Comparison of ENCODE assay signal across 8 cellular contexts in genomic region chr9:99906403-99907207, GRCh38. TPM values are rescaled to one million over a fixed set of nuclear protein-coding genes. Genes with fewer than 3 reads are reported as not detected.
DNase-seq lines count a peak whose midpoint lies in the region; TF ChIP-seq lines count a peak whose summit lies in the region.

Gene STX17, plus strand, starts transcription at chr9:99906654. Its CDS starts 8,586 bp downstream, at chr9:99915240.

- no peaks in the 10 kb centered on the region for H3K9me2 ChIP-seq in GM23248 (ENCODE audit: insufficient read depth)

- in situ Hi-C loops in GM23248 (cut with MboI), result no loop called here

- DNase-seq in EL (peak; percentile 80), GM23248 (peak; percentile 86), Kasumi-1 (lab: John Stamatoyannopoulos, UW) (peak; percentile 65 to 83), SJSA1 (ENCODE audit: low read depth in 1 of 2, low spot score in 2 of 2) (peak; percentile 66 to 90), germinal center (ENCODE audit: low spot score) (peak; percentile 94), occipital lobe (lab: John Stamatoyannopoulos, UW) (peak; percentile 77), suprapubic skin (ENCODE audit: low spot score in 2 of 2) (peak; percentile 81 to 87)
- DNase-seq in activated naive CD4-positive, alpha-beta T cell treated with anti-CD3 and anti-CD28 coated beads for 36 hours, result peak; percentile 75

- H3K4me3 ChIP-seq in GM23248, result peak within 1 kb of the TSS; percentile 78
- peak within 1 kb of the TSS; percentile 98 for H3K4me3 ChIP-seq in SJSA1
- H3K4me3 ChIP-seq in suprapubic skin, result peak within 1 kb of the TSS; percentile 71

- peaks cover 43% of the 10 kb centered on the region for H3K79me2 ChIP-seq in GM23248 (ENCODE audit: insufficient read depth)

- H3K27me3 Mint-ChIP-seq in activated naive CD4-positive, alpha-beta T cell treated with anti-CD3 and anti-CD28 coated beads for 36 hours (ENCODE audit: low read depth), result no peaks in the 10 kb centered on the region

- peak within 1 kb of the TSS; percentile 91 for H2AFZ ChIP-seq in GM23248

- peaks cover 22% of the 10 kb centered on the region for H3K4me1 Mint-ChIP-seq in activated naive CD4-positive, alpha-beta T cell treated with anti-CD3 and anti-CD28 coated beads for 36 hours (ENCODE audit: low read depth)

- peaks cover 9% of the 10 kb centered on the region for H3F3A ChIP-seq in GM23248 (ENCODE audit: insufficient read depth)

- peak within 1 kb of the TSS; percentile 58 for H3K27ac ChIP-seq in GM23248
- H3K27ac ChIP-seq in SJSA1, result peak within 1 kb of the TSS; percentile 96
- H3K27ac ChIP-seq in suprapubic skin, result peak within 1 kb of the TSS; percentile 99

- H3K4me2 ChIP-seq in GM23248 (ENCODE audit: unreplicated experiment), result peak within 1 kb of the TSS; percentile 83

- H3K27me3 ChIP-seq in GM23248 (replicated peaks; ENCODE audit: insufficient read depth) (no peaks in the 10 kb centered on the region), SJSA1 (replicated peaks) (no peaks in the 10 kb centered on the region), suprapubic skin (no peaks in the 10 kb centered on the region)

- no peak for TF ChIP-seq CTCF in suprapubic skin (IDR thresholded peaks at IDR 0.05)

- WGBS in GM23248 (ENCODE audit: low coverage in 1 of 2, low lambda C conversion rate in 2 of 2, missing lambda C conversion rate in 2 of 2), 2 experiments, result 1% methylated on average over 41 to 62 of the region's 76 CpGs
- 0% methylated on average over 37 of the region's 76 CpGs for WGBS in suprapubic skin

- no peaks in the 10 kb centered on the region for H4K20me1 ChIP-seq in GM23248 (ENCODE audit: insufficient read depth)

- peak within 1 kb of the TSS; percentile 95 for H3K27ac Mint-ChIP-seq in activated naive CD4-positive, alpha-beta T cell treated with anti-CD3 and anti-CD28 coated beads for 36 hours

- intact Hi-C loops in activated naive CD4-positive, alpha-beta T cell treated with anti-CD3 and anti-CD28 coated beads for 36 hours (cut with micrococcal nuclease), result loop anchor here (1.0 to 10.0 kb wide), 8 partner anchors 48 to 1492 kb away; partner anchors contain the start of genes INVS, MRPL50, NR4A3 and TEX10

- TF ChIP-seq EP300 in suprapubic skin (IDR thresholded peaks at IDR 0.05), result no peak

- H3K9me3 ChIP-seq in GM23248 (ENCODE audit: low read depth) (no peaks in the 10 kb centered on the region), SJSA1 (replicated peaks) (no peaks in the 10 kb centered on the region), suprapubic skin (no peaks in the 10 kb centered on the region)

- H3K36me3 Mint-ChIP-seq in activated naive CD4-positive, alpha-beta T cell treated with anti-CD3 and anti-CD28 coated beads for 36 hours (ENCODE audit: low read depth), result no peaks in the 10 kb centered on the region

- H3K9ac ChIP-seq in GM23248, result peak within 1 kb of the TSS; percentile 86

- CTCF ChIA-PET in activated naive CD4-positive, alpha-beta T cell treated with anti-CD3 and anti-CD28 coated beads for 36 hours (lab: Charles Lee), result interaction anchor here (1.0 to 2.8 kb wide), 3 partner anchors 53 to 96 kb away, joined by 3 to 8 read pairs (median 5); no protein-coding TSS in a partner anchor

- no peaks in the 10 kb centered on the region for H3K9me3 Mint-ChIP-seq in activated naive CD4-positive, alpha-beta T cell treated with anti-CD3 and anti-CD28 coated beads for 36 hours

- H3K4me1 ChIP-seq in GM23248 (ENCODE audit: insufficient read depth) (0 out of 2 replicates have a peak, but pooled peaks cover 5% of the 10 kb centered on the region), SJSA1 (replicated peaks) (peaks cover 11% of the 10 kb centered on the region; the same call in 1 of the 2 replicates), suprapubic skin (peaks cover 28% of the 10 kb centered on the region)

- TF ChIP-seq POLR2A in suprapubic skin (IDR thresholded peaks at IDR 0.05), result peak in 1 of 2 donors; percentile 67

- peak within 1 kb of the TSS; percentile 95 for H3K4me3 Mint-ChIP-seq in activated naive CD4-positive, alpha-beta T cell treated with anti-CD3 and anti-CD28 coated beads for 36 hours

- no peaks in the 10 kb centered on the region for H3K36me3 ChIP-seq in GM23248 (ENCODE audit: low read depth)
- peaks cover 5% of the 10 kb centered on the region for H3K36me3 ChIP-seq in SJSA1
- H3K36me3 ChIP-seq in suprapubic skin, result peaks cover 7% of the 10 kb centered on the region

RNA-seq across cellular contexts. Expression of gene STX17, which starts in this region (rescaled TPM):
- total RNA-seq in GM23248 (2014; rRNA removed; shearing (Covaris generic)), result 9.0 and 16.9 TPM in 2 replicates
- 17.0 and 17.4 TPM in 2 replicates for polyA plus RNA-seq in GM23248 (2016; fragmentation: Nextera tagmentation; extraction: Ambion mirVana)
- 10.9 and 16.1 TPM in 2 replicates for total RNA-seq in SJSA1 (2014; rRNA removed; shearing (Covaris generic))
- total RNA-seq in activated naive CD4-positive, alpha-beta T cell treated with anti-CD3 and anti-CD28 coated beads for 36 hours, result 10 to 100 TPM; 28.1 to 31.6 TPM
- total RNA-seq in occipital lobe (22.6 TPM), suprapubic skin (10 to 100 TPM; 34.6 to 66.9 (median 43.3) TPM)

Comparison
In these comparisons a context has a peak if more than half of its experiments do, and no peak if none do; other contexts are left out.
1. Peak in every context shown above with its lines: DNase-seq, H3K4me3 ChIP-seq and H3K27ac ChIP-seq.